8 cellular contexts compared by ENCODE assay signal in genomic region chr1:220748091-220748934, GRCh38. TPM values are rescaled to one million over a fixed set of nuclear protein-coding genes. Genes with fewer than 3 reads are reported as not detected.
DNase-seq lines count a peak whose midpoint lies in the region; ATAC-seq, FAIRE-seq and TF ChIP-seq lines count a peak whose summit lies in the region.

Gene MTARC2, plus strand, starts transcription at chr1:220748322. Its CDS starts 210 bp downstream, at chr1:220748532.

- CTCF ChIA-PET in activated CD8-positive, alpha-beta T cell treated with anti-CD3 and anti-CD28 coated beads for 36 hours (lab: Charles Lee): interaction anchor here (1.0 to 2.6 kb wide), 4 partner anchors 11 to 28 kb away, joined by 3 to 9 read pairs (median 3); no protein-coding TSS in a partner anchor

- H3K9me3 Mint-ChIP-seq in activated CD8-positive, alpha-beta T cell treated with anti-CD3 and anti-CD28 coated beads for 36 hours: no peaks in the 10 kb centered on the region

- DNase-seq in activated CD8-positive, alpha-beta memory T cell treated with anti-CD3 and anti-CD28 coated beads, Interleukin-2, amount 50 U/mL, for 48 hours: peak; percentile 57
- no peak for DNase-seq in activated CD8-positive, alpha-beta memory T cell treated with anti-CD3 and anti-CD28 coated beads for 24 hours
- peak; percentile 65 for DNase-seq in HCEC 1CT
- DNase-seq in NCI-H1092 (lab: John Stamatoyannopoulos, UW): peak; percentile 69
- DNase-seq in activated CD8-positive, alpha-beta T cell treated with anti-CD3 and anti-CD28 coated beads for 36 hours: peak; percentile 22
- peak; percentile 79 for DNase-seq in fibroblast of villous mesenchyme (ENCODE audit: low read depth)
- peak; percentile 83 for DNase-seq in myocyte (ENCODE audit: low read depth)
- peak; percentile 83 for DNase-seq in urothelium cell line (ENCODE audit: low spot score)

- FAIRE-seq in urothelium cell line (lab: Jason Lieb, UNC): no peak

- no peak within 1 kb of the TSS for H3K27ac Mint-ChIP-seq in activated CD8-positive, alpha-beta T cell treated with anti-CD3 and anti-CD28 coated beads for 36 hours

- intact Hi-C loops in activated CD8-positive, alpha-beta T cell treated with anti-CD3 and anti-CD28 coated beads for 36 hours (cut with micrococcal nuclease): no loop called here

- no peak for TF ChIP-seq CTCF in activated CD8-positive, alpha-beta T cell treated with anti-CD3 and anti-CD28 coated beads for 36 hours (IDR thresholded peaks at IDR 0.05)
- no peak for TF ChIP-seq CTCF in fibroblast of villous mesenchyme (IDR thresholded peaks at IDR 0.05; ENCODE audit: insufficient read depth, low read depth, low read length)

- peak within 1 kb of the TSS; percentile 84 for H3K4me3 ChIP-seq in fibroblast of villous mesenchyme (ENCODE audit: low read depth, low read length)

- H3K4me3 Mint-ChIP-seq in activated CD8-positive, alpha-beta T cell treated with anti-CD3 and anti-CD28 coated beads for 36 hours: peak within 1 kb of the TSS; percentile 38

- peaks cover 2% of the 10 kb centered on the region for H3K4me1 Mint-ChIP-seq in activated CD8-positive, alpha-beta T cell treated with anti-CD3 and anti-CD28 coated beads for 36 hours (ENCODE audit: low read depth)

- H3K36me3 Mint-ChIP-seq in activated CD8-positive, alpha-beta T cell treated with anti-CD3 and anti-CD28 coated beads for 36 hours (ENCODE audit: low read depth): no peaks in the 10 kb centered on the region

- POLR2A ChIA-PET in activated CD8-positive, alpha-beta T cell treated with anti-CD3 and anti-CD28 coated beads for 36 hours (lab: Charles Lee): no interaction called here

- ATAC-seq in activated CD8-positive, alpha-beta T cell treated with anti-CD3 and anti-CD28 coated beads for 36 hours: peak; percentile 66

- H3K27me3 Mint-ChIP-seq in activated CD8-positive, alpha-beta T cell treated with anti-CD3 and anti-CD28 coated beads for 36 hours: peaks cover 52% of the 10 kb centered on the region

RNA-seq across cellular contexts. Expression of gene MTARC2, which starts in this region (rescaled TPM):
- total RNA-seq in activated CD8-positive, alpha-beta T cell treated with anti-CD3 and anti-CD28 coated beads for 36 hours: not detected
- total RNA-seq in fibroblast of villous mesenchyme: 2.2 and 4.2 TPM in 2 replicates
- total RNA-seq in myocyte: 1.4 and 2.2 TPM in 2 replicates
- polyA plus RNA-seq in myocyte (2012): 4.3 TPM

Comparison
In these comparisons a context has a peak if more than half of its experiments do, and no peak if none do; other contexts are left out.
1. Peak in DNase-seq and ATAC-seq in activated CD8-positive, alpha-beta T cell treated with anti-CD3 and anti-CD28 coated beads for 36 hours; RNA of the gene not detected or under 1 TPM.